ENCODE assay signal across 27 cellular contexts in the genomic region with DNA sequence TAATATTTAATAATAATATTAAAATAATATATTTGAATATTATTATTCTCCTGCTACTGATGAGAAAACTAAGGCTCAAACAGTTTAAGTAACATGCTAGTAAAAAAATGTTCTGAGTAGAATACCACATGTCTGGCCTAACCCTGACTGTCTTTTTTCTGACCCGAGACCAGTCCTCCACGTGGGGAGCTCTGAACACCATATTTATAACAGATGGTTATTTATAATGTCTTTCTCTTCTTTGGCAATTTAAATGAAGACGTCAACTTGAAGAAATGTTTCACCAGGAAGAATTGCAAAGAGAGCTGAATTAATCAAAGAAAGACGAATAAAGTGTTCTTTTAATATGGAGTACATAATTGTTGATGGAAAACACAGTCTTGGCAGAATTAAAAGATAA.
A peak's percentile ranks its signal among the peaks of the same experiment; 100 is the strongest.
DNase-seq lines count a peak whose midpoint lies in the region; ATAC-seq and TF ChIP-seq lines count a peak whose summit lies in the region.
"Had no signal": no experiment of that assay in that cellular context is flagged by ENCODE, and none has a peak within 500 bp of the region (broad histone marks: within the 10 kb centered on the region; RNA-seq: fewer than 3 reads in every experiment).

No MANE protein-coding gene starts in this region.

- TF ChIP-seq POLR2A in adrenal gland (IDR thresholded peaks at IDR 0.05) (no peak), testis (IDR thresholded peaks at IDR 0.05) (no peak)

- H3K27me3 Mint-ChIP-seq in naive thymus-derived CD4-positive, alpha-beta T cell = peaks cover 30 to 54% (median 45%) of the 10 kb centered on the region in 5 donors
- no peaks in the 10 kb centered on the region for H3K27me3 Mint-ChIP-seq in H9 (ENCODE audit: low read depth)

- TF ChIP-seq CTCF in adrenal gland (IDR thresholded peaks at IDR 0.05) = no peak
- no peak for TF ChIP-seq CTCF in fibroblast of pulmonary artery (IDR thresholded peaks at IDR 0.05; ENCODE audit: low read length, missing control alignments)
- no peak for TF ChIP-seq CTCF in testis (IDR thresholded peaks at IDR 0.05)
- TF ChIP-seq CTCF in H9 (conservative IDR thresholded peaks at IDR 0.05) = no peak

- H3K9me3 ChIP-seq in adrenal gland (replicated peaks in 1 of 3) (no peaks in the 10 kb centered on the region), muscle layer of duodenum (ENCODE audit: control insufficient read depth in 1 of 2, low read length in 2 of 2) (no peaks in the 10 kb centered on the region), testis (no peaks in the 10 kb centered on the region), H9 (ENCODE audit: control insufficient read depth, low read depth, low read length) (no peaks in the 10 kb centered on the region)
- H3K9me3 ChIP-seq in naive thymus-derived CD4-positive, alpha-beta T cell (ENCODE audit: control insufficient read depth in 2 of 3, low read length in 3 of 3) = no peaks in the 10 kb centered on the region

- no peak overlapping the region for H4K8ac ChIP-seq in H9 (replicated peaks; ENCODE audit: insufficient read length, low read depth, low read length)

- WGBS in adrenal gland, 4 donors = 25 to 36% (median 31%) methylated on average over 4 of the region's 4 CpGs
- 23 to 28% methylated on average over 4 of the region's 4 CpGs for WGBS in testis, 2 donors
- WGBS in H9 (ENCODE audit: extremely low coverage, insufficient read length, low lambda C conversion rate) = no CpG with 5 or more reads among the region's 4 CpGs

- no peak overlapping the region for H3K18ac ChIP-seq in H9 (ENCODE audit: insufficient read length, low read depth, low read length)

- no peak overlapping the region for H4K91ac ChIP-seq in H9 (ENCODE audit: insufficient read length, low read depth, low read length)

- POLR2A ChIA-PET in naive thymus-derived CD4-positive, alpha-beta T cell (lab: Charles Lee) = interaction anchor here (0.7 kb wide), 2 partner anchors 13 to 420 kb away, joined by 3 to 4 read pairs; no protein-coding TSS in a partner anchor

- CTCF ChIA-PET in naive thymus-derived CD4-positive, alpha-beta T cell (lab: Charles Lee) = no interaction called here

- H3T11ph ChIP-seq in H9 (ENCODE audit: low read length) = no peak overlapping the region

- peak overlapping the region in 4 of 5 donors; percentile 8 to 79 (median 73) for H3K27ac ChIP-seq in adrenal gland
- H3K27ac ChIP-seq in muscle layer of duodenum (ENCODE audit: low read length) = peak overlapping the region; percentile 25
- peak overlapping the region; percentile 61 to 87 for H3K27ac ChIP-seq in testis
- no peak overlapping the region for H3K27ac ChIP-seq in naive thymus-derived CD4-positive, alpha-beta T cell (ENCODE audit: low read depth, low read length)
- H3K27ac ChIP-seq in H9 (ENCODE audit: insufficient read length, low read depth, low read length) = no peak overlapping the region
- H3K27ac ChIP-seq: VCaP had no signal

- H3K23me2 ChIP-seq in H9 (ENCODE audit: insufficient read length, low read depth, low read length, poor library complexity, severe bottlenecking) = no peaks in the 10 kb centered on the region

- H3K27me3 ChIP-seq in adrenal gland = no peaks in the 10 kb centered on the region
- no peaks in the 10 kb centered on the region for H3K27me3 ChIP-seq in muscle layer of duodenum (ENCODE audit: low read depth, low read length)
- H3K27me3 ChIP-seq in testis = no peaks in the 10 kb centered on the region
- H3K27me3 ChIP-seq in naive thymus-derived CD4-positive, alpha-beta T cell (ENCODE audit: control insufficient read depth in 2 of 2, insufficient read depth in 2 of 2, low read length in 2 of 2) = peaks cover 0 to 4% of the 10 kb centered on the region in 2 donors
- no peaks in the 10 kb centered on the region for H3K27me3 ChIP-seq in H9 (ENCODE audit: insufficient read depth, low read length)

- peaks cover 6 to 26% (median 11%) of the 10 kb centered on the region in 7 donors for H3K4me1 Mint-ChIP-seq in naive thymus-derived CD4-positive, alpha-beta T cell
- H3K4me1 Mint-ChIP-seq in H9 = peaks cover 23 to 27% of the 10 kb centered on the region in 2 experiments

- H3K14ac ChIP-seq in H9 (ENCODE audit: insufficient read depth, low read length) = no peak overlapping the region

- H3K9ac ChIP-seq in H9 (ENCODE audit: extremely low read depth, insufficient read length, low read length) = no peak overlapping the region

- no peaks in the 10 kb centered on the region for H3K36me3 ChIP-seq in adrenal gland (replicated peaks in 1 of 2)
- no peaks in the 10 kb centered on the region for H3K36me3 ChIP-seq in muscle layer of duodenum (ENCODE audit: control insufficient read depth in 1 of 2, insufficient read depth in 2 of 2, low read length in 2 of 2)
- H3K36me3 ChIP-seq in testis (ENCODE audit: low read depth, missing control alignments) = no peaks in the 10 kb centered on the region
- H3K36me3 ChIP-seq in naive thymus-derived CD4-positive, alpha-beta T cell (ENCODE audit: control insufficient read depth in 2 of 3, insufficient read depth in 3 of 3, low read length in 3 of 3) = no peaks in the 10 kb centered on the region

- peaks cover 26 to 40% of the 10 kb centered on the region in 2 donors for H3K4me1 ChIP-seq in adrenal gland (replicated peaks in 1 of 2)
- H3K4me1 ChIP-seq in muscle layer of duodenum (ENCODE audit: control insufficient read depth in 1 of 2, insufficient read depth in 2 of 2, low read length in 2 of 2) = peaks cover 0 to 32% of the 10 kb centered on the region in 2 donors
- peaks cover 58% of the 10 kb centered on the region for H3K4me1 ChIP-seq in testis
- no peaks in the 10 kb centered on the region for H3K4me1 ChIP-seq in naive thymus-derived CD4-positive, alpha-beta T cell (ENCODE audit: control insufficient read depth in 2 of 2, insufficient read depth in 2 of 2, low read length in 2 of 2)
- H3K4me1 ChIP-seq in H9 (ENCODE audit: insufficient read depth, low read length) = no peaks in the 10 kb centered on the region; the same call in 1 of the 2 replicates

- intact Hi-C loops in adrenal gland (cut with DNase I) (no loop called here), testis (cut with DNase I; ENCODE audit: low total_unique reads) (no loop called here)
- intact Hi-C loops in naive thymus-derived CD4-positive, alpha-beta T cell (cut with micrococcal nuclease) = no loop called here

- no peaks in the 10 kb centered on the region for H3K79me2 ChIP-seq in H9 (ENCODE audit: insufficient read depth, low read length)

- no peak overlapping the region for H3K4me2 ChIP-seq in H9 (ENCODE audit: insufficient read depth, insufficient read length, low read length)

- H2BK120ac ChIP-seq in H9 (ENCODE audit: low read depth, low read length, poor library complexity, severe bottlenecking) = no peak overlapping the region

- H3K4me3 Mint-ChIP-seq in naive thymus-derived CD4-positive, alpha-beta T cell = no peak overlapping the region
- no peak overlapping the region for H3K4me3 Mint-ChIP-seq in H9
- H3K4me3 Mint-ChIP-seq: CD4-positive, alpha-beta T cell; stimulated activated naive CD8-positive, alpha-beta T cell treated with anti-CD3 and anti-CD28 coated beads, Interleukin-15, Interleukin-2, amounts not matched to agents 100 ng/mL and 50 ng/mL, for 24 hours had no signal

- H2AK5ac ChIP-seq in H9 (ENCODE audit: insufficient read length, low read length) = no peak overlapping the region

- H2BK20ac ChIP-seq in H9 (ENCODE audit: low read depth, low read length, poor library complexity, severe bottlenecking) = no peak overlapping the region

- H3K4ac ChIP-seq in H9 (ENCODE audit: low read depth, low read length) = no peak overlapping the region

- H3K27ac Mint-ChIP-seq in naive thymus-derived CD4-positive, alpha-beta T cell = no peak overlapping the region
- 0 out of 7 replicates have a peak overlapping the region, but pooled peaks of 1 of the 3 experiments have one; percentile 35 for H3K27ac Mint-ChIP-seq in H9
- H3K27ac Mint-ChIP-seq: CD4-positive, alpha-beta T cell; stimulated activated naive CD8-positive, alpha-beta T cell treated with anti-CD3 and anti-CD28 coated beads, Interleukin-15, Interleukin-2, amounts not matched to agents 100 ng/mL and 50 ng/mL, for 24 hours had no signal

- no peak overlapping the region for H2BK5ac ChIP-seq in H9 (ENCODE audit: insufficient read length, low read length)

- no peak overlapping the region for H2BK12ac ChIP-seq in H9 (ENCODE audit: insufficient read length, low read depth, low read length)

- DNase-seq in adrenal gland = no peak
- peak; percentile 28 for DNase-seq in fibroblast of pulmonary artery (ENCODE audit: low read depth)
- DNase-seq in testis = peak; percentile 32
- DNase-seq in naive thymus-derived CD4-positive, alpha-beta T cell = no peak
- DNase-seq in central memory CD4-positive, alpha-beta T cell = no peak
- no peak for DNase-seq in H9
- DNase-seq in nucleus accumbens (lab: John Stamatoyannopoulos, UW) = no peak
- DNase-seq: activated CD8-positive, alpha-beta memory T cell treated with anti-CD3 and anti-CD28 coated beads, Interleukin-2, amount 50 U/mL, for 48 hours; activated effector memory CD4-positive, alpha-beta T cell treated with Interleukin-2 at 50 U/mL for 16 hours; amniotic stem cell; CD4-positive, alpha-beta T cell; cerebellar nuclear complex; DMS153; GDM1; H7; left colon; NCI-H1417; NCI-H526; occipital lobe; SHP77 treated with DMSO at 0.1 percent for 48 hours; stimulated activated CD4-positive, alpha-beta T cell treated with anti-CD3 and anti-CD28 coated beads, Interleukin-2, amount 100 ng/mL, for 48 hours had no signal

- H2AFZ ChIP-seq in H9 (ENCODE audit: low read length) = no peak overlapping the region

- H3K36me3 Mint-ChIP-seq in naive thymus-derived CD4-positive, alpha-beta T cell = no peaks in the 10 kb centered on the region
- no peaks in the 10 kb centered on the region for H3K36me3 Mint-ChIP-seq in H9 (ENCODE audit: insufficient read depth in 1 of 3, low read depth in 3 of 3)

- no peak overlapping the region for H3K56ac ChIP-seq in H9 (ENCODE audit: insufficient read length, low read depth, low read length)

- no peaks in the 10 kb centered on the region for H3K79me1 ChIP-seq in H9 (ENCODE audit: insufficient read depth, low read depth, low read length, poor library complexity, severe bottlenecking)

- H2BK15ac ChIP-seq in H9 (ENCODE audit: low read depth, low read length) = no peak overlapping the region

- no peak overlapping the region for H3K23ac ChIP-seq in H9 (ENCODE audit: insufficient read length, low read depth, low read length)

- no peak for ATAC-seq in naive thymus-derived CD4-positive, alpha-beta T cell
- ATAC-seq: GM12878, HepG2, left colon had no signal

- H4K20me1 ChIP-seq in H9 (ENCODE audit: control insufficient read depth, insufficient read depth, insufficient read length) = no peaks in the 10 kb centered on the region

- H3K9me3 Mint-ChIP-seq in naive thymus-derived CD4-positive, alpha-beta T cell = no peaks in the 10 kb centered on the region
- no peaks in the 10 kb centered on the region; a peak in 1 of 5 replicates for H3K9me3 Mint-ChIP-seq in H9
- H3K9me3 Mint-ChIP-seq: CD4-positive, alpha-beta T cell; stimulated activated naive CD8-positive, alpha-beta T cell treated with anti-CD3 and anti-CD28 coated beads, Interleukin-15, Interleukin-2, amounts not matched to agents 100 ng/mL and 50 ng/mL, for 24 hours had no signal

- H4K5ac ChIP-seq in H9 (ENCODE audit: insufficient read length, low read depth, low read length) = no peak overlapping the region

- H3K4me3 ChIP-seq in adrenal gland (peak overlapping the region in 1 of 4 donors; percentile 8), fibroblast of pulmonary artery (replicated peaks; ENCODE audit: low read depth, low read length) (no peak overlapping the region), muscle layer of duodenum (ENCODE audit: low read depth in 1 of 2, low read length in 2 of 2) (no peak overlapping the region), testis (no peak overlapping the region)
- H3K4me3 ChIP-seq in naive thymus-derived CD4-positive, alpha-beta T cell (ENCODE audit: low read length) = no peak overlapping the region
- H3K4me3 ChIP-seq: GM12878, skin epidermis had no signal

Comparison
In these comparisons a context has a peak if more than half of its experiments do, and no peak if none do; other contexts are left out.
1. DNase-seq: peak in fibroblast of pulmonary artery (single experiment) and testis (single experiment); none in adrenal gland (0 of 7), naive thymus-derived CD4-positive, alpha-beta T cell (0 of 9), central memory CD4-positive, alpha-beta T cell (single experiment), H9 (single experiment) and nucleus accumbens (0 of 56).
2. H3K27ac ChIP-seq: peak in adrenal gland (4 of 5), muscle layer of duodenum (single experiment) and testis (2 of 2); none in naive thymus-derived CD4-positive, alpha-beta T cell (single experiment) and H9 (single experiment).